In genomic region chr10:15313034-15313433, GRCh38 we compare ENCODE assay signal across 1 cellular context.
TF ChIP-seq lines count a peak whose summit lies in the region.

No MANE protein-coding gene starts in this region.

TF ChIP-seq in SK-N-SH, 30 proteins besides CTCF, POLR2A, EP300 and RAD21 (continued from another document):
- TF ChIP-seq USF2 (IDR thresholded peaks at IDR 0.05; ENCODE audit: borderline replicate concordance, low read depth, low read length): no peak
- TF ChIP-seq REST (IDR thresholded peaks at IDR 0.05; ENCODE audit: low read depth, low read length): no peak
- no peak for TF ChIP-seq SMC3 (IDR thresholded peaks at IDR 0.05; ENCODE audit: low read depth, low read length)
- TF ChIP-seq MAX (IDR thresholded peaks at IDR 0.05; ENCODE audit: low read depth): no peak
- no peak for TF ChIP-seq NRF1 (IDR thresholded peaks at IDR 0.05; ENCODE audit: low read depth, low read length)
